Comparison of ENCODE assay signal across 8 cellular contexts in the genomic region with DNA sequence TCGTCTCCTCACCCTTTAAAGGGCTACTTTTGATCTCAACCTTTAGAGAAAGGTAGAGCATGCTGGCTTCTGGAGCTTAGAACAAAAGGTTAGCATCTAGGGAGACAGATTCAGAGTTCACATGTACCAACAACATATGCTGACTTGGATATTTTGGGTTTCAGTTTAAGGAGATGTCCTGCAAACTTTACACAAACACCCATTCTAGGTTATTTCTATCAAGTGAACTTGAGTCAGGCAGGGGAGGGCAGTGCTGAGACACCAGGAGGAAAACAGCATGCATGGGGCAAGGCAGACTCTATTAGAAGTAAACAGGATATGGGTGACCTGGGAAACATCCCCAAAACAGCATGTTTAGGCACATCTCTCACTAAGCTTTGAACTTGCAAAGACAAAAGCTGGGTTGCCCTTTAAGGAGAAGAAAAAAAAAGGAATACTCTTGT. TPM values are rescaled to one million over a fixed set of nuclear protein-coding genes. Genes with fewer than 3 reads are reported as not detected.
DNase-seq lines count a peak whose midpoint lies in the region; ATAC-seq and TF ChIP-seq lines count a peak whose summit lies in the region.

No MANE protein-coding gene starts in this region.

- H3K9me3 ChIP-seq in fibroblast of lung (ENCODE audit: control insufficient read depth, insufficient read depth, low read depth, low read length) (no peaks in the 10 kb centered on the region), spleen (no peaks in the 10 kb centered on the region)

- TF ChIP-seq POLR2A in spleen (IDR thresholded peaks at IDR 0.05) = no peak

- no peaks in the 10 kb centered on the region for H4K20me1 ChIP-seq in fibroblast of lung (ENCODE audit: control insufficient read depth, extremely low read depth, insufficient read depth, low read length)

- H3K4me1 ChIP-seq in fibroblast of lung (ENCODE audit: control insufficient read depth, extremely low read depth, insufficient read depth, low read length) (no peaks in the 10 kb centered on the region), spleen (peaks cover 0 to 31% (median 10%) of the 10 kb centered on the region in 6 donors)

- peak; percentile 52 for ATAC-seq in GM21360 (IDR thresholded peaks at IDR 0.05; ENCODE audit: unreplicated experiment)
- ATAC-seq in HG03108 (IDR thresholded peaks at IDR 0.05; ENCODE audit: unreplicated experiment) = no peak

- intact Hi-C loops in spleen (cut with DNase I; ENCODE audit: low total_unique reads) = no loop called here

- no peak overlapping the region for H3K9ac ChIP-seq in fibroblast of lung (ENCODE audit: insufficient read depth, low read length)

- H3K4me3 ChIP-seq in fibroblast of lung (replicated peaks in 1 of 4; ENCODE audit: control extremely low read depth in 1 of 4, insufficient read depth in 1 of 4, low read depth in 3 of 4, low read length in 4 of 4) = no peak overlapping the region
- H3K4me3 ChIP-seq in spleen = no peak overlapping the region

- peak overlapping the region; percentile 51 for H2AFZ ChIP-seq in fibroblast of lung (ENCODE audit: low read length)

- DNase-seq in SW480 (ENCODE audit: low spot score) (peak; percentile 35), fibroblast of lung (ENCODE audit: low read depth in 2 of 2) (peak in 1 of 2 donors; percentile 62), COLO829 (ENCODE audit: low spot score) (no peak), 8988T (no peak), spleen (no peak)

- WGBS in spleen, 5 donors = 78 to 86% (median 83%) methylated on average over 1 of the region's 1 CpG

- H3K4me2 ChIP-seq in fibroblast of lung (ENCODE audit: extremely low read depth, insufficient read depth, low read length) = no peak overlapping the region

- H3K27ac ChIP-seq in 22Rv1 (no peak overlapping the region), fibroblast of lung (ENCODE audit: insufficient read depth, low read length) (no peak overlapping the region), spleen (peak overlapping the region in 1 of 8 donors; percentile 13)

- H3K36me3 ChIP-seq in fibroblast of lung (ENCODE audit: control insufficient read depth, insufficient read depth, low read length) (no peaks in the 10 kb centered on the region), spleen (no peaks in the 10 kb centered on the region)

- H3K79me2 ChIP-seq in fibroblast of lung (ENCODE audit: control insufficient read depth, insufficient read depth, low read length) = no peaks in the 10 kb centered on the region

- H3K27me3 ChIP-seq in fibroblast of lung (ENCODE audit: control insufficient read depth, insufficient read depth, low read length) (no peaks in the 10 kb centered on the region), spleen (replicated peaks in 1 of 7) (no peaks in the 10 kb centered on the region)

- TF ChIP-seq CTCF in 22Rv1 (IDR thresholded peaks at IDR 0.05) (peak; percentile 31; the same call in 1 of the 2 replicates), fibroblast of lung (conservative IDR thresholded peaks at IDR 0.05 in 1 of 2, IDR thresholded peaks at IDR 0.05 in 1 of 2; ENCODE audit: low read depth in 1 of 2, low read length in 2 of 2) (peak in 1 of 2 donors; percentile 30), spleen (IDR thresholded peaks at IDR 0.05 in 8 of 11, conservative IDR thresholded peaks at IDR 0.05 in 3 of 11) (no peak)

RNA-seq across cellular contexts. Expression of gene ARL4A, which starts 43.8 kb away (rescaled TPM):
- total RNA-seq in fibroblast of lung = 31.6 and 37.0 TPM in 2 replicates
- 11.4 and 24.1 TPM in 2 replicates for polyA plus RNA-seq in fibroblast of lung
- polyA plus RNA-seq in fibroblast of lung (2012) = 8.0 and 15.6 TPM in 2 replicates
- polyA minus RNA-seq in fibroblast of lung (ENCODE audit: low replicate concordance) = 3.1 TPM in 1 of 2 replicates, not detected in the other
- total RNA-seq in spleen = 10 to 100 TPM; 15.8 to 40.9 (median 31.9) TPM
- polyA plus RNA-seq in spleen = 10 to 100 TPM; 12.9 to 25.3 (median 15.8) TPM
